Comparison of ENCODE assay signal across 10 cellular contexts in genomic region chr10:132328738-132329137, GRCh38. TPM values are rescaled to one million over a fixed set of nuclear protein-coding genes. Genes with fewer than 3 reads are reported as not detected.
A peak's percentile ranks its signal among the peaks of the same experiment; 100 is the strongest.
DNase-seq lines count a peak whose midpoint lies in the region; ATAC-seq and TF ChIP-seq lines count a peak whose summit lies in the region.
"Had no signal": no experiment of that assay in that cellular context is flagged by ENCODE, and none has a peak within 500 bp of the region (broad histone marks: within the 10 kb centered on the region; RNA-seq: fewer than 3 reads in every experiment).

No MANE protein-coding gene starts in this region.

- TF ChIP-seq CTCF in RWPE1 (conservative IDR thresholded peaks at IDR 0.05; ENCODE audit: low read depth) (no peak), fibroblast of the aortic adventitia (IDR thresholded peaks at IDR 0.05; ENCODE audit: insufficient read depth, low read length) (no peak), osteocyte (IDR thresholded peaks at IDR 0.05) (no peak)

- peaks cover 0 to 11% of the 10 kb centered on the region in 2 donors for H3K27me3 Mint-ChIP-seq in CD8-positive, alpha-beta memory T cell
- H3K27me3 Mint-ChIP-seq in osteocyte (ENCODE audit: unreplicated experiment): no peaks in the 10 kb centered on the region

- H3K27ac Mint-ChIP-seq in CD8-positive, alpha-beta memory T cell: peak overlapping the region in 6 of 8 donors; percentile 2 to 93 (median 40)
- peak overlapping the region; percentile 29 for H3K27ac Mint-ChIP-seq in osteocyte (ENCODE audit: unreplicated experiment)

- CTCF ChIA-PET in CD8-positive, alpha-beta memory T cell (lab: Charles Lee): no interaction called here
- CTCF ChIA-PET in RWPE1 (lab: Yijun Ruan, JAX): no interaction called here

- H3K4me3 ChIP-seq in CD8-positive, alpha-beta memory T cell (ENCODE audit: low read length): no peak overlapping the region
- H3K4me3 ChIP-seq in fibroblast of the aortic adventitia (ENCODE audit: low read depth, low read length): peak overlapping the region; percentile 25

- DNase-seq in CD8-positive, alpha-beta memory T cell: no peak
- no peak for DNase-seq in RWPE1 (ENCODE audit: low spot score)
- peak; percentile 89 for DNase-seq in fibroblast of the aortic adventitia (ENCODE audit: low read depth)
- no peak for DNase-seq in osteocyte (ENCODE audit: extremely low spot score, unreplicated experiment)
- no peak for DNase-seq in NCI-H2029 (lab: John Stamatoyannopoulos, UW)
- no peak for DNase-seq in NCI-H1048 (lab: John Stamatoyannopoulos, UW)
- DNase-seq: activated CD4-positive, alpha-beta T cell treated with anti-CD3 and anti-CD28 coated beads for 48 hours; amygdala; NCI-H526 treated with DMSO at 0.1 percent for 48 hours had no signal

- H3K4me3 Mint-ChIP-seq in CD8-positive, alpha-beta memory T cell: peak overlapping the region in 3 of 7 donors; percentile 29 to 97 (median 87)
- peak overlapping the region; percentile 95 for H3K4me3 Mint-ChIP-seq in osteocyte (ENCODE audit: unreplicated experiment)

- no peaks in the 10 kb centered on the region for H3K36me3 ChIP-seq in CD8-positive, alpha-beta memory T cell (ENCODE audit: insufficient read depth, low read length)

- H3K9me3 ChIP-seq in CD8-positive, alpha-beta memory T cell (ENCODE audit: low read length): no peaks in the 10 kb centered on the region

- POLR2A ChIA-PET in CD8-positive, alpha-beta memory T cell (lab: Charles Lee): no interaction called here
- POLR2A ChIA-PET in RWPE1 (lab: Yijun Ruan, JAX; ENCODE audit: low non-redundant PET): no interaction called here

- H3K27ac ChIP-seq in CD8-positive, alpha-beta memory T cell (ENCODE audit: low read depth, low read length): no peak overlapping the region
- peak overlapping the region; percentile 50 for H3K27ac ChIP-seq in RWPE1

- H3K4me1 ChIP-seq in CD8-positive, alpha-beta memory T cell (ENCODE audit: insufficient read depth, low read length): peaks cover 19% of the 10 kb centered on the region

- peaks cover 6 to 28% (median 7%) of the 10 kb centered on the region in 3 donors for H3K36me3 Mint-ChIP-seq in CD8-positive, alpha-beta memory T cell
- H3K36me3 Mint-ChIP-seq in osteocyte (ENCODE audit: unreplicated experiment): peaks cover 20% of the 10 kb centered on the region

- peaks cover 46 to 71% (median 69%) of the 10 kb centered on the region in 3 donors for H3K4me1 Mint-ChIP-seq in CD8-positive, alpha-beta memory T cell
- H3K4me1 Mint-ChIP-seq in osteocyte (ENCODE audit: unreplicated experiment): peaks cover 51% of the 10 kb centered on the region

- no peaks in the 10 kb centered on the region for H3K27me3 ChIP-seq in CD8-positive, alpha-beta memory T cell (ENCODE audit: insufficient read depth, low read length, poor library complexity, severe bottlenecking)

- ATAC-seq in HG03139 (IDR thresholded peaks at IDR 0.05; ENCODE audit: unreplicated experiment): no peak

- H3K9me3 Mint-ChIP-seq in CD8-positive, alpha-beta memory T cell: peaks cover 0 to 3% (median 0%) of the 10 kb centered on the region in 5 donors
- H3K9me3 Mint-ChIP-seq in osteocyte (ENCODE audit: unreplicated experiment): no peaks in the 10 kb centered on the region

RNA-seq across cellular contexts. Expression of gene LRRC27, which starts 3.3 kb away (rescaled TPM):
- 1 to 10 TPM; 1.8 to 3.1 TPM for total RNA-seq in CD8-positive, alpha-beta memory T cell
- polyA plus RNA-seq in CD8-positive, alpha-beta memory T cell: 5.7 TPM
- 12.0 and 24.1 TPM in 2 replicates for total RNA-seq in fibroblast of the aortic adventitia (ENCODE audit: low replicate concordance)
- 17.9 and 18.9 TPM in 2 replicates for total RNA-seq in osteocyte

RNA-seq across cellular contexts. Expression of gene STK32C, which starts 21.0 kb away (rescaled TPM):
- 10 to 100 TPM; 14.0 to 14.9 TPM for total RNA-seq in CD8-positive, alpha-beta memory T cell
- 8.5 TPM for polyA plus RNA-seq in CD8-positive, alpha-beta memory T cell
- total RNA-seq in fibroblast of the aortic adventitia (ENCODE audit: low replicate concordance): 6.7 and 8.4 TPM in 2 replicates
- 15.7 and 17.3 TPM in 2 replicates for total RNA-seq in osteocyte
